29 cellular contexts compared by ENCODE assay signal in genomic region chr17:2860883-2861282, GRCh38.
"Had no signal": no experiment of that assay in that cellular context is flagged by ENCODE, and none has a peak within 500 bp of the region (broad histone marks: within the 10 kb centered on the region; RNA-seq: fewer than 3 reads in every experiment).

No MANE protein-coding gene starts in this region.

- H3K4me1 ChIP-seq: adrenal gland, gastroesophageal sphincter had no signal

- H3K27ac ChIP-seq: adrenal gland, gastroesophageal sphincter, parathyroid adenoma, right atrium auricular region, tibial nerve had no signal

- H3K4me3 ChIP-seq: adrenal gland, gastroesophageal sphincter, right atrium auricular region, smooth muscle cell, tibial nerve had no signal

- H3K4me3 Mint-ChIP-seq: activated B cell treated with CpG ODN at 0.5 μM for 24 hours; activated CD8-positive, alpha-beta T cell treated with anti-CD3 and anti-CD28 coated beads for 36 hours; activated naive CD8-positive, alpha-beta T cell treated with anti-CD3 and anti-CD28 coated beads for 36 hours; brain; effector memory CD8-positive, alpha-beta T cell; mesothelial cell of epicardium; naive B cell; neural crest cell; stimulated activated naive B cell treated with anti-CD40 and anti-IgM and Interleukin-4, amounts not matched to agents 10 μg/mL and 1 μg/mL and 100 μg/mL, for 72 hours; T-helper 1 cell treated with Interleukin-12 subunit alpha and Interleukin-12 subunit beta and Interleukin-4 antibody, amounts not matched to agents 30 μg/mL and 1 μg/mL, for 36 hours had no signal

- H3K4me2 ChIP-seq: smooth muscle cell had no signal

- DNase-seq: activated B cell treated with CpG ODN at 0.5 μM for 24 hours; activated CD4-positive, alpha-beta T cell treated with anti-CD3 and anti-CD28 coated beads, Interleukin-2, amount 50 U/mL, for 1 hour; activated CD8-positive, alpha-beta T cell treated with anti-CD3 and anti-CD28 coated beads for 36 hours; activated naive CD4-positive, alpha-beta T cell treated with Interleukin-2 at 50 U/mL for 16 hours; activated naive CD8-positive, alpha-beta T cell treated with anti-CD3 and anti-CD28 coated beads for 36 hours; activated T-cell treated with anti-CD3 and anti-CD28 coated beads, Interleukin-2, amount 50 U/mL, for 48 hours; adrenal gland; aorta; cortex of kidney; effector memory CD8-positive, alpha-beta T cell; head of caudate nucleus; hippocampal formation; naive B cell; nucleus accumbens; stimulated activated CD4-positive, alpha-beta T cell treated with anti-CD3 and anti-CD28 coated beads, Interleukin-1b, Interleukin-23, amount 100 ng/mL, for 48 hours; stimulated activated CD4-positive, alpha-beta T cell treated with anti-CD3 and anti-CD28 coated beads, Interleukin-4, amount 100 ng/mL, for 4 hours; stimulated activated CD8-positive, alpha-beta memory T cell treated with anti-CD3 and anti-CD28 coated beads, Interleukin-4, amount 100 ng/mL, for 48 hours; stimulated activated naive B cell treated with anti-CD40 and anti-IgM and Interleukin-4, amounts not matched to agents 10 μg/mL and 1 μg/mL and 100 μg/mL, for 72 hours had no signal

- H3K36me3 ChIP-seq: adrenal gland, gastroesophageal sphincter, right atrium auricular region, tibial nerve had no signal

- H3K9ac ChIP-seq: parathyroid adenoma had no signal

- H3K4me1 Mint-ChIP-seq: activated B cell treated with CpG ODN at 0.5 μM for 24 hours; activated naive CD8-positive, alpha-beta T cell treated with anti-CD3 and anti-CD28 coated beads for 36 hours; stimulated activated naive B cell treated with anti-CD40 and anti-IgM and Interleukin-4, amounts not matched to agents 10 μg/mL and 1 μg/mL and 100 μg/mL, for 72 hours had no signal

- H3K27me3 ChIP-seq: right atrium auricular region had no signal

- ATAC-seq: activated CD8-positive, alpha-beta T cell treated with anti-CD3 and anti-CD28 coated beads for 36 hours; effector memory CD8-positive, alpha-beta T cell; gastroesophageal sphincter; stimulated activated naive B cell treated with anti-CD40 and anti-IgM and Interleukin-4, amounts not matched to agents 10 μg/mL and 1 μg/mL and 100 μg/mL, for 72 hours had no signal

- H3K9me3 ChIP-seq: adrenal gland, gastroesophageal sphincter, right atrium auricular region, tibial nerve had no signal

- H3K36me3 Mint-ChIP-seq: activated naive CD8-positive, alpha-beta T cell treated with anti-CD3 and anti-CD28 coated beads for 36 hours; brain had no signal

- H3K27me3 Mint-ChIP-seq: effector memory CD8-positive, alpha-beta T cell had no signal

- H2AFZ ChIP-seq: parathyroid adenoma had no signal

- H3K27ac Mint-ChIP-seq: activated B cell treated with CpG ODN at 0.5 μM for 24 hours; activated CD8-positive, alpha-beta T cell treated with anti-CD3 and anti-CD28 coated beads for 36 hours; activated naive CD8-positive, alpha-beta T cell treated with anti-CD3 and anti-CD28 coated beads for 36 hours; brain; mesothelial cell of epicardium; naive B cell; stimulated activated naive B cell treated with anti-CD40 and anti-IgM and Interleukin-4, amounts not matched to agents 10 μg/mL and 1 μg/mL and 100 μg/mL, for 72 hours; T-helper 1 cell treated with Interleukin-12 subunit alpha and Interleukin-12 subunit beta and Interleukin-4 antibody, amounts not matched to agents 30 μg/mL and 1 μg/mL, for 36 hours had no signal

- H3K9me3 Mint-ChIP-seq: activated B cell treated with CpG ODN at 0.5 μM for 24 hours; activated CD8-positive, alpha-beta T cell treated with anti-CD3 and anti-CD28 coated beads for 36 hours; activated naive CD8-positive, alpha-beta T cell treated with anti-CD3 and anti-CD28 coated beads for 36 hours; effector memory CD8-positive, alpha-beta T cell; neural crest cell; stimulated activated naive B cell treated with anti-CD40 and anti-IgM and Interleukin-4, amounts not matched to agents 10 μg/mL and 1 μg/mL and 100 μg/mL, for 72 hours; T-helper 1 cell treated with Interleukin-12 subunit alpha and Interleukin-12 subunit beta and Interleukin-4 antibody, amounts not matched to agents 30 μg/mL and 1 μg/mL, for 36 hours had no signal

- FAIRE-seq: endothelial cell of umbilical vein, urothelium cell line had no signal
